ENCODE assay signal across 21 cellular contexts in genomic region chr11:126333142-126333541, GRCh38. TPM values are rescaled to one million over a fixed set of nuclear protein-coding genes. Genes with fewer than 3 reads are reported as not detected.
A peak's percentile ranks its signal among the peaks of the same experiment; 100 is the strongest.
DNase-seq lines count a peak whose midpoint lies in the region; ATAC-seq and TF ChIP-seq lines count a peak whose summit lies in the region.
"Had no signal": no experiment of that assay in that cellular context is flagged by ENCODE, and none has a peak within 500 bp of the region (broad histone marks: within the 10 kb centered on the region; RNA-seq: fewer than 3 reads in every experiment).

No MANE protein-coding gene starts in this region.

- peaks cover 50% of the 10 kb centered on the region for H3K4me1 ChIP-seq in left ventricle myocardium inferior

- intact Hi-C loops in left ventricle myocardium inferior (cut with micrococcal nuclease) = no loop called here

- DNase-seq in MG63 (peak; percentile 64), nephron progenitor cell (no peak), left ventricle myocardium inferior (no peak), NCI-H1105 (lab: John Stamatoyannopoulos, UW) (no peak)
- DNase-seq in activated effector memory CD4-positive, alpha-beta T cell treated with Interleukin-2 at 50 U/mL for 16 hours = no peak
- DNase-seq: AML-193; CD4-positive, alpha-beta T cell; DMS79; GM23248; NCI-H1092; NCI-H187; NCI-H2171; NCI-H510A; NCI-H82; SIG-M5 had no signal

- TF ChIP-seq CTCF in 22Rv1 (IDR thresholded peaks at IDR 0.05) (no peak), nephron progenitor cell (IDR thresholded peaks at IDR 0.05) (no peak), left ventricle myocardium inferior (IDR thresholded peaks at IDR 0.05; ENCODE audit: borderline replicate concordance) (no peak)

- H3K36me3 Mint-ChIP-seq in activated T-helper 17 cell treated with anti-CD3 and anti-CD28 coated beads, Interleukin-2, amount 50 U/mL, for 72 hours (ENCODE audit: low read depth) = peaks cover 53% of the 10 kb centered on the region
- peaks cover 32% of the 10 kb centered on the region for H3K36me3 Mint-ChIP-seq in nephron progenitor cell (ENCODE audit: low read depth)

- H3K36me3 ChIP-seq in MG63 (peaks cover 4% of the 10 kb centered on the region), left ventricle myocardium inferior (peaks cover 10% of the 10 kb centered on the region)
- H3K36me3 ChIP-seq: Peyer's patch had no signal

- H3K4me3 Mint-ChIP-seq in activated T-helper 17 cell treated with anti-CD3 and anti-CD28 coated beads, Interleukin-2, amount 50 U/mL, for 72 hours = no peak overlapping the region
- no peak overlapping the region for H3K4me3 Mint-ChIP-seq in nephron progenitor cell
- H3K4me3 Mint-ChIP-seq: CD4-positive, alpha-beta T cell had no signal

- ATAC-seq in activated T-helper 17 cell treated with anti-CD3 and anti-CD28 coated beads, Interleukin-2, amount 50 U/mL, for 72 hours (replicated peaks) = no peak
- no peak for ATAC-seq in activated CD4-positive, CD25-positive, alpha-beta regulatory T cell treated with anti-CD3 and anti-CD28 coated beads, Interleukin-2, amount 50 U/mL, for 24 hours
- ATAC-seq: GM12878 had no signal

- no peaks in the 10 kb centered on the region for H3K27me3 Mint-ChIP-seq in activated T-helper 17 cell treated with anti-CD3 and anti-CD28 coated beads, Interleukin-2, amount 50 U/mL, for 72 hours
- peaks cover 3% of the 10 kb centered on the region for H3K27me3 Mint-ChIP-seq in nephron progenitor cell (ENCODE audit: low read depth, poor library complexity)
- H3K27me3 Mint-ChIP-seq: CD4-positive, alpha-beta T cell had no signal

- H3K9me3 ChIP-seq in MG63 (no peaks in the 10 kb centered on the region), left ventricle myocardium inferior (replicated peaks) (no peaks in the 10 kb centered on the region)
- H3K9me3 ChIP-seq: Peyer's patch had no signal

- H3K27ac Mint-ChIP-seq in activated T-helper 17 cell treated with anti-CD3 and anti-CD28 coated beads, Interleukin-2, amount 50 U/mL, for 72 hours = peak overlapping the region; percentile 20
- H3K27ac Mint-ChIP-seq in nephron progenitor cell = peak overlapping the region; percentile 26
- H3K27ac Mint-ChIP-seq: CD4-positive, alpha-beta T cell had no signal

- peak overlapping the region; percentile 25; the same call in 1 of the 2 replicates for H3K27ac ChIP-seq in 22Rv1
- no peak overlapping the region for H3K27ac ChIP-seq in left ventricle myocardium inferior (replicated peaks)
- H3K27ac ChIP-seq: Peyer's patch had no signal

- peaks cover 18% of the 10 kb centered on the region for H3K4me1 Mint-ChIP-seq in activated T-helper 17 cell treated with anti-CD3 and anti-CD28 coated beads, Interleukin-2, amount 50 U/mL, for 72 hours
- peaks cover 74% of the 10 kb centered on the region for H3K4me1 Mint-ChIP-seq in nephron progenitor cell

- H3K4me3 ChIP-seq in MG63 (no peak overlapping the region), left ventricle myocardium inferior (no peak overlapping the region)
- H3K4me3 ChIP-seq: GM12878, GM23248, K562, Peyer's patch had no signal

- H3K27me3 ChIP-seq in MG63 (no peaks in the 10 kb centered on the region), left ventricle myocardium inferior (ENCODE audit: low read depth) (no peaks in the 10 kb centered on the region)
- H3K27me3 ChIP-seq: Peyer's patch had no signal

- no peaks in the 10 kb centered on the region for H3K9me3 Mint-ChIP-seq in activated T-helper 17 cell treated with anti-CD3 and anti-CD28 coated beads, Interleukin-2, amount 50 U/mL, for 72 hours
- no peaks in the 10 kb centered on the region for H3K9me3 Mint-ChIP-seq in nephron progenitor cell
- H3K9me3 Mint-ChIP-seq: CD4-positive, alpha-beta T cell had no signal

RNA-seq across cellular contexts. Expression of gene ST3GAL4, which starts 22.3 kb away (rescaled TPM):
- 44.1 and 57.9 TPM in 2 replicates for total RNA-seq in MG63 (2014; rRNA removed; shearing (Covaris generic); ENCODE audit: low replicate concordance)
- total RNA-seq in activated T-helper 17 cell treated with anti-CD3 and anti-CD28 coated beads, Interleukin-2, amount 50 U/mL, for 72 hours = 10 to 100 TPM; 10.0 to 16.2 TPM
- total RNA-seq in left ventricle myocardium inferior = 61.7 TPM

RNA-seq across cellular contexts. Expression of gene DCPS, which starts 29.3 kb away (rescaled TPM):
- total RNA-seq in MG63 (2014; rRNA removed; shearing (Covaris generic); ENCODE audit: low replicate concordance) = 27.9 and 31.4 TPM in 2 replicates
- total RNA-seq in activated T-helper 17 cell treated with anti-CD3 and anti-CD28 coated beads, Interleukin-2, amount 50 U/mL, for 72 hours = 10 to 100 TPM; 28.1 to 47.5 TPM
- 12.1 TPM for total RNA-seq in left ventricle myocardium inferior

RNA-seq across cellular contexts. Expression of gene TIRAP, which starts 50.2 kb away (rescaled TPM):
- 2.6 and 3.6 TPM in 2 replicates for total RNA-seq in MG63 (2014; rRNA removed; shearing (Covaris generic); ENCODE audit: low replicate concordance)
- total RNA-seq in activated T-helper 17 cell treated with anti-CD3 and anti-CD28 coated beads, Interleukin-2, amount 50 U/mL, for 72 hours = 10 to 100 TPM; 11.1 to 12.0 TPM
- 6.0 TPM for total RNA-seq in left ventricle myocardium inferior
